18 cellular contexts compared by ENCODE assay signal in the genomic region with DNA sequence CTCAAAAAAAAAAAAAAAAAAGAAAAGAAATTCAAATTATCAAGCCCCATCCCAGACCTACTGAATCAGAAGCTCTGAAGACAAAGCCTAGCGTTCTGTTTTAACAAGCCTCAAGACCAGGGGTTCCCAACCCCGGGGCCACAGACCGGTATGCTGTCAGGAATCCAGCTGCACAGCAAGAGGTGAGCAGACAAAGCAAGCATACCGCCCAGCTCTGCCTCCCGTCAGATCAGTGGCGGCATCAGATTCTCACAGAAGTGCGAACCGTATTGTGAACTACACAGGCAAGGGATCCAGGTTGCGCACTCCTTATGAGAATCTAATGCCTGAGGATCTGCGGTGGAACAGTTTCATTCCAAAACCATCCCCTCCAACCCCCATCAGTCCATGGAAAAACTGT. TPM values are rescaled to one million over a fixed set of nuclear protein-coding genes. Genes with fewer than 3 reads are reported as not detected.
DNase-seq lines count a peak whose midpoint lies in the region; ATAC-seq, FAIRE-seq and TF ChIP-seq lines count a peak whose summit lies in the region.
"Had no signal": no experiment of that assay in that cellular context is flagged by ENCODE, and none has a peak within 500 bp of the region (broad histone marks: within the 10 kb centered on the region; RNA-seq: fewer than 3 reads in every experiment).

No MANE protein-coding gene starts in this region.

- no peak for TF ChIP-seq POLR2A in HCT116 (IDR thresholded peaks at IDR 0.05; ENCODE audit: borderline replicate concordance, extremely low read depth, insufficient read depth, insufficient read length)

- H3K9me2 ChIP-seq in HCT116 (ENCODE audit: insufficient read depth), result no peaks in the 10 kb centered on the region

- H3K36me3 Mint-ChIP-seq in neural crest cell (ENCODE audit: low read depth), result peaks cover 3% of the 10 kb centered on the region
- H3K36me3 Mint-ChIP-seq in activated naive CD4-positive, alpha-beta T cell treated with anti-CD3 and anti-CD28 coated beads, Interleukin-2, amount 50 U/mL, for 72 hours, result peaks cover 5% of the 10 kb centered on the region in 2 donors
- H3K36me3 Mint-ChIP-seq: CD4-positive, alpha-beta memory T cell had no signal

- no peaks in the 10 kb centered on the region for H3K4me1 Mint-ChIP-seq in neural crest cell
- H3K4me1 Mint-ChIP-seq: CD4-positive, alpha-beta memory T cell had no signal

- no peaks in the 10 kb centered on the region for H3K79me2 ChIP-seq in HCT116 (ENCODE audit: insufficient read depth, low read length)

- peaks cover 4% of the 10 kb centered on the region for H3K9me3 Mint-ChIP-seq in neural crest cell
- H3K9me3 Mint-ChIP-seq in activated naive CD4-positive, alpha-beta T cell treated with anti-CD3 and anti-CD28 coated beads, Interleukin-2, amount 50 U/mL, for 72 hours, result peaks cover 7 to 8% of the 10 kb centered on the region in 2 donors

- DNase-seq in HCT116 (ENCODE audit: low read depth, low spot score), result no peak
- no peak for DNase-seq in kidney
- DNase-seq in neural crest cell (ENCODE audit: low read depth, low spot score), result no peak
- DNase-seq in activated naive CD4-positive, alpha-beta T cell treated with anti-CD3 and anti-CD28 coated beads, Interleukin-2, amount 50 U/mL, for 72 hours (ENCODE audit: low spot score in 2 of 2), result no peak
- DNase-seq in pons (ENCODE audit: low spot score), result no peak
- DNase-seq: BE2C; CD4-positive, alpha-beta memory T cell; DMS79; GM23248; H9; IMR-90; KBM-7 had no signal

- RAD21 ChIA-PET in HCT116 (lab: Charles Lee; ENCODE audit: low non-redundant PET in 1 of 2, low total read pairs in 2 of 2, uncharacterized antibody in 2 of 2, unreplicated experiment in 2 of 2), result no interaction called here

- H3K27ac Mint-ChIP-seq in neural crest cell (ENCODE audit: unreplicated experiment), result no peak overlapping the region
- no peak overlapping the region for H3K27ac Mint-ChIP-seq in activated naive CD4-positive, alpha-beta T cell treated with anti-CD3 and anti-CD28 coated beads, Interleukin-2, amount 50 U/mL, for 72 hours
- H3K27ac Mint-ChIP-seq: CD4-positive, alpha-beta memory T cell; H9 had no signal

- H3K27me3 ChIP-seq in HCT116 (ENCODE audit: insufficient read depth, low read length) (no peaks in the 10 kb centered on the region), skeletal muscle tissue (ENCODE audit: control insufficient read depth in 3 of 3, insufficient read depth in 3 of 3, low read length in 3 of 3) (no peaks in the 10 kb centered on the region)
- H3K27me3 ChIP-seq: BE2C had no signal

- H3K27ac ChIP-seq in HCT116 (ENCODE audit: low read depth, low read length) (no peak overlapping the region), kidney (ENCODE audit: low read depth in 2 of 2, low read length in 2 of 2) (peak overlapping the region; percentile 13 to 59), skeletal muscle tissue (ENCODE audit: low read depth, low read length) (peak overlapping the region; percentile 17)
- H3K27ac ChIP-seq: C4-2B, GM23248 had no signal

- BruUV-seq in HCT116 (replicated peaks; lab: Mats Ljungman, UMichigan), result TSS peak; percentile 44

- no peak for FAIRE-seq in kidney (lab: Jason Lieb, UNC)
- FAIRE-seq: A549, G401.6, GM12892 had no signal

- TF ChIP-seq RAD21 in HCT116 (IDR thresholded peaks at IDR 0.05; ENCODE audit: low read depth), result no peak

- peaks cover 7% of the 10 kb centered on the region for H3K27me3 Mint-ChIP-seq in neural crest cell (ENCODE audit: low read depth)

- intact Hi-C loops in HCT116 (cut with micrococcal nuclease) (no loop called here), kidney (cut with DNase I) (loop anchor here (10.0 kb wide), 1 partner anchor 249 kb away; no protein-coding TSS in a partner anchor)

- ATAC-seq in HCT116 (no peak), GM21390 (IDR thresholded peaks at IDR 0.05; ENCODE audit: unreplicated experiment) (no peak)
- ATAC-seq in activated naive CD4-positive, alpha-beta T cell treated with anti-CD3 and anti-CD28 coated beads, Interleukin-2, amount 50 U/mL, for 72 hours, result no peak
- ATAC-seq: A549 had no signal

- no peak overlapping the region for H3K4me2 ChIP-seq in HCT116 (ENCODE audit: low read length)
- H3K4me2 ChIP-seq: A549 had no signal

- H4K20me1 ChIP-seq in HCT116 (ENCODE audit: insufficient read depth), result no peaks in the 10 kb centered on the region

- POLR2A ChIA-PET in HCT116 (lab: Charles Lee), result no interaction called here

- H2AFZ ChIP-seq in HCT116 (ENCODE audit: low read depth, low read length, poor library complexity, severe bottlenecking), result no peak overlapping the region
- H2AFZ ChIP-seq: GM23248 had no signal

- H3K9ac ChIP-seq in HCT116 (ENCODE audit: low read length) (no peak overlapping the region), kidney (ENCODE audit: low read length in 2 of 2) (no peak overlapping the region), skeletal muscle tissue (ENCODE audit: low read depth in 1 of 3, low read length in 3 of 3) (no peak overlapping the region)
- H3K9ac ChIP-seq: GM23248 had no signal

- H3K9me3 ChIP-seq in HCT116 (ENCODE audit: control insufficient read depth in 1 of 2, insufficient read depth in 1 of 2, low read depth in 1 of 2, low read length in 2 of 2) (no peaks in the 10 kb centered on the region), kidney (ENCODE audit: control insufficient read depth in 1 of 2, low read length in 2 of 2) (no peaks in the 10 kb centered on the region), skeletal muscle tissue (ENCODE audit: control insufficient read depth in 3 of 3, low read length in 3 of 3) (no peaks in the 10 kb centered on the region)
- H3K9me3 ChIP-seq: A549, BE2C had no signal

- CTCF ChIA-PET in HCT116 (lab: Charles Lee), result no interaction called here

- H3K4me1 ChIP-seq in HCT116 (ENCODE audit: control insufficient read depth in 1 of 2, insufficient read depth in 2 of 2, low read length in 2 of 2) (peaks cover 8 to 18% of the 10 kb centered on the region in 2 experiments; a peak in 3 of 4 replicates), kidney (ENCODE audit: control insufficient read depth in 1 of 2, insufficient read depth in 1 of 2, low read depth in 1 of 2, low read length in 2 of 2) (peaks cover 15 to 32% of the 10 kb centered on the region in 2 donors), skeletal muscle tissue (ENCODE audit: control insufficient read depth in 3 of 3, insufficient read depth in 3 of 3, low read length in 3 of 3) (peaks cover 4 to 26% (median 20%) of the 10 kb centered on the region in 3 donors)
- H3K4me1 ChIP-seq: BE2C had no signal

- H3K4me3 ChIP-seq in HCT116 (replicated peaks in 1 of 2; ENCODE audit: low read depth in 1 of 2, low read length in 2 of 2), result no peak overlapping the region
- H3K4me3 ChIP-seq in kidney (ENCODE audit: low read length in 2 of 2), result peak overlapping the region in 1 of 2 donors; percentile 27
- H3K4me3 ChIP-seq in skeletal muscle tissue (ENCODE audit: low read length in 3 of 3), result no peak overlapping the region
- H3K4me3 ChIP-seq: A549, GM23248 had no signal

- TF ChIP-seq CTCF in HCT116 (IDR thresholded peaks at IDR 0.05 in 2 of 3, conservative IDR thresholded peaks at IDR 0.05 in 1 of 3; ENCODE audit: borderline replicate concordance in 1 of 3, insufficient read depth in 1 of 3, low read depth in 2 of 3, low read length in 2 of 3) (no peak), kidney (IDR thresholded peaks at IDR 0.05; ENCODE audit: borderline replicate concordance, extremely low read depth, insufficient read depth) (no peak), neural crest cell (conservative IDR thresholded peaks at IDR 0.05) (no peak)

- peak overlapping the region; percentile 41 for H3K4me3 Mint-ChIP-seq in neural crest cell
- H3K4me3 Mint-ChIP-seq: CD4-positive, alpha-beta memory T cell; H9 had no signal

- H3K36me3 ChIP-seq in HCT116 (ENCODE audit: control insufficient read depth in 1 of 2, insufficient read depth in 2 of 2, low read length in 2 of 2), result no peaks in the 10 kb centered on the region
- H3K36me3 ChIP-seq in kidney (ENCODE audit: control insufficient read depth in 1 of 2, insufficient read depth in 2 of 2, low read length in 2 of 2), result peaks cover 2% of the 10 kb centered on the region in 2 donors
- peaks cover 0 to 4% (median 4%) of the 10 kb centered on the region in 3 donors for H3K36me3 ChIP-seq in skeletal muscle tissue (ENCODE audit: control insufficient read depth in 3 of 3, insufficient read depth in 3 of 3, low read length in 3 of 3)
- H3K36me3 ChIP-seq: BE2C had no signal

TF ChIP-seq in HCT116, 20 proteins besides CTCF, POLR2A, EP300 and RAD21 (continues in another document):
- TF ChIP-seq, protein P1, sequence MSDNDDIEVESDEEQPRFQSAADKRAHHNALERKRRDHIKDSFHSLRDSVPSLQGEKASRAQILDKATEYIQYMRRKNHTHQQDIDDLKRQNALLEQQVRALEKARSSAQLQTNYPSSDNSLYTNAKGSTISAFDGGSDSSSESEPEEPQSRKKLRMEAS (IDR thresholded peaks at IDR 0.05), result no peak
- TF ChIP-seq SRF (IDR thresholded peaks at IDR 0.05; ENCODE audit: low read depth), result no peak
- no peak for TF ChIP-seq SIN3A (IDR thresholded peaks at IDR 0.05; ENCODE audit: low read depth)

RNA-seq across cellular contexts. Expression of a gene that starts 57.8 kb away (rescaled TPM):
- total RNA-seq in HCT116 (2021; ENCODE audit: unreplicated experiment), result 11.7 TPM
- 3.4 and 4.8 TPM in 2 replicates for polyA plus RNA-seq in HCT116 (2012)
- total RNA-seq in kidney, result 26.5 TPM
- polyA plus RNA-seq in kidney (ENCODE audit: insufficient read depth, low read depth, low replicate concordance), result 2.2 TPM
- 20.9 and 25.5 TPM in 2 replicates for total RNA-seq in neural crest cell
- total RNA-seq in skeletal muscle tissue, result 8.4 TPM
- total RNA-seq in activated naive CD4-positive, alpha-beta T cell treated with anti-CD3 and anti-CD28 coated beads, Interleukin-2, amount 50 U/mL, for 72 hours, result not detected
- polyA plus RNA-seq: CD4-positive, alpha-beta memory T cell had no signal
